Comparison of ENCODE assay signal across 8 cellular contexts in genomic region chr1:27111771-27112573, GRCh38. TPM values are rescaled to one million over a fixed set of nuclear protein-coding genes. Genes with fewer than 3 reads are reported as not detected.
DNase-seq lines count a peak whose midpoint lies in the region; ATAC-seq and TF ChIP-seq lines count a peak whose summit lies in the region.

No MANE protein-coding gene starts in this region.

- no peaks in the 10 kb centered on the region for H3K9me3 Mint-ChIP-seq in naive B cell
- H3K9me3 Mint-ChIP-seq in stimulated activated naive B cell treated with anti-CD40 and anti-IgM and Interleukin-4, amounts not matched to agents 10 μg/mL and 1 μg/mL and 100 μg/mL, for 72 hours: no peaks in the 10 kb centered on the region

- peaks cover 24 to 34% (median 25%) of the 10 kb centered on the region in 3 donors for H3K4me1 Mint-ChIP-seq in naive B cell
- peaks cover 31 to 45% of the 10 kb centered on the region in 2 donors for H3K4me1 Mint-ChIP-seq in stimulated activated naive B cell treated with anti-CD40 and anti-IgM and Interleukin-4, amounts not matched to agents 10 μg/mL and 1 μg/mL and 100 μg/mL, for 72 hours

- peak overlapping the region; percentile 19 to 83 (median 70) for H3K27ac Mint-ChIP-seq in naive B cell
- H3K27ac Mint-ChIP-seq in stimulated activated naive B cell treated with anti-CD40 and anti-IgM and Interleukin-4, amounts not matched to agents 10 μg/mL and 1 μg/mL and 100 μg/mL, for 72 hours: peak overlapping the region; percentile 80

- no peaks in the 10 kb centered on the region for H3K27me3 Mint-ChIP-seq in naive B cell
- H3K27me3 Mint-ChIP-seq in stimulated activated naive B cell treated with anti-CD40 and anti-IgM and Interleukin-4, amounts not matched to agents 10 μg/mL and 1 μg/mL and 100 μg/mL, for 72 hours: no peaks in the 10 kb centered on the region

- 0 out of 2 replicates have a peak, but pooled peaks have one; percentile 26 for TF ChIP-seq CTCF in GM12874 (IDR thresholded peaks at IDR 0.05; ENCODE audit: insufficient read depth, low read depth, low read length)

- ATAC-seq in HG02759 (IDR thresholded peaks at IDR 0.05; ENCODE audit: unreplicated experiment) (peak; percentile 84), naive B cell (ENCODE audit: low read depth in 2 of 2) (peak; percentile 98 to 100), GM21528 (IDR thresholded peaks at IDR 0.05; ENCODE audit: low FRiP score, unreplicated experiment) (no peak)
- peak; percentile 99 to 100 for ATAC-seq in stimulated activated naive B cell treated with anti-CD40 and anti-IgM and Interleukin-4, amounts not matched to agents 10 μg/mL and 1 μg/mL and 100 μg/mL, for 72 hours (replicated peaks)

- H3K4me3 Mint-ChIP-seq in naive B cell: peak overlapping the region in 6 of 8 donors; percentile 47 to 73 (median 64)
- H3K4me3 Mint-ChIP-seq in stimulated activated naive B cell treated with anti-CD40 and anti-IgM and Interleukin-4, amounts not matched to agents 10 μg/mL and 1 μg/mL and 100 μg/mL, for 72 hours: peak overlapping the region; percentile 46 to 68

- DNase-seq in NOMO-1 (lab: John Stamatoyannopoulos, UW; ENCODE audit: unreplicated experiment in 2 of 2): peak; percentile 91 to 95
- DNase-seq in activated CD8-positive, alpha-beta memory T cell treated with anti-CD3 and anti-CD28 coated beads, Interleukin-2, amount 50 U/mL, for 24 hours (ENCODE audit: extremely low read depth): peak; percentile 31
- peak; percentile 74 for DNase-seq in epidermal melanocyte (ENCODE audit: insufficient read length, low spot score)
- peak; percentile 54 for DNase-seq in naive B cell
- DNase-seq in stimulated activated naive B cell treated with anti-CD40 and anti-IgM and Interleukin-4, amounts not matched to agents 10 μg/mL and 1 μg/mL and 100 μg/mL, for 72 hours: peak; percentile 69

- no peaks in the 10 kb centered on the region for H3K36me3 Mint-ChIP-seq in naive B cell
- H3K36me3 Mint-ChIP-seq in stimulated activated naive B cell treated with anti-CD40 and anti-IgM and Interleukin-4, amounts not matched to agents 10 μg/mL and 1 μg/mL and 100 μg/mL, for 72 hours: peaks cover 29 to 45% of the 10 kb centered on the region in 2 donors

RNA-seq across cellular contexts. Expression of gene SLC9A1, which starts 43.0 kb away (rescaled TPM):
- polyA plus RNA-seq in naive B cell (ENCODE audit: low read depth in 6 of 6): 1 to 10 TPM; 3.1 to 9.3 (median 4.0) TPM

Comparison
In these comparisons a context has a peak if more than half of its experiments do, and no peak if none do; other contexts are left out.
1. DNase-seq: peak in every context shown above with its lines; median percentile 93 in NOMO-1; 74 in epidermal melanocyte; 69 in stimulated activated naive B cell treated with anti-CD40 and anti-IgM and Interleukin-4, amounts not matched to agents 10 μg/mL and 1 μg/mL and 100 μg/mL, for 72 hours; 54 in naive B cell; 31 in activated CD8-positive, alpha-beta memory T cell treated with anti-CD3 and anti-CD28 coated beads, Interleukin-2, amount 50 U/mL, for 24 hours.